ENCODE assay signal across 29 cellular contexts in the genomic region with DNA sequence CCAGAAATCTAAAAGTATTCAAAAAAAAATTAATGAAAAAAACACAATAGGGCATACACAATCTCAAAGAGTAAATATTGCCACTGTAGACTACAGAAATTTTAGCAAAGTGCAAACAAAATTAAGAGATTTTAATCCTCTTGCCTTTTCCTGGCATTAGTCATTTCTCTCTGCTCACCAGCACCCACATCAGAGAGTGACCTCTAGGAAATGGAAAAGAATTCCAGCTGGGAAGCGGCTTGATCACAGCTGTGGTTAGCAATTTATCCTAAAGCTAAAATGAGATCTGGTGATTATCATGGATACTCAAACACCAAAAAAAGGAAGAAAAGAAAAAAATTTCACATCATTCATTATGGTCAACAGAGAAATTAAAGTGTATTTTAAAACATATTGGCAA. TPM values are rescaled to one million over a fixed set of nuclear protein-coding genes. Genes with fewer than 3 reads are reported as not detected.
DNase-seq lines count a peak whose midpoint lies in the region; TF ChIP-seq lines count a peak whose summit lies in the region.
"Had no signal": no experiment of that assay in that cellular context is flagged by ENCODE, and none has a peak within 500 bp of the region (broad histone marks: within the 10 kb centered on the region; RNA-seq: fewer than 3 reads in every experiment).

No MANE protein-coding gene starts in this region.

- in situ Hi-C loops in astrocyte of the spinal cord (cut with HindIII; ENCODE audit: low sequenced_read_pairs): no loop called here

- TF ChIP-seq CTCF in AG10803 (conservative IDR thresholded peaks at IDR 0.05; ENCODE audit: low read length): no peak
- TF ChIP-seq CTCF in astrocyte of the spinal cord (IDR thresholded peaks at IDR 0.05; ENCODE audit: low read depth, low read length): no peak

- DNase-seq in AG10803 (ENCODE audit: low read depth) (peak; percentile 39), M059J (ENCODE audit: low read depth) (peak; percentile 52), astrocyte of the spinal cord (ENCODE audit: low read depth, low spot score) (peak; percentile 29), lung microvascular endothelial cell (ENCODE audit: low read depth in 2 of 2) (peak; percentile 29 to 68), hepatic stellate cell (ENCODE audit: low spot score) (no peak), HPDE6-E6E7 (ENCODE audit: extremely low spot score) (no peak), globus pallidus (ENCODE audit: low spot score) (no peak), posterior vena cava (ENCODE audit: low spot score) (no peak)
- DNase-seq: activated CD4-positive, alpha-beta T cell treated with anti-CD3 and anti-CD28 coated beads for 48 hours; activated CD8-positive, alpha-beta memory T cell treated with anti-CD3 and anti-CD28 coated beads for 24 hours; activated T-cell treated with anti-CD3 and anti-CD28 coated beads for 4 hours; amygdala; BE2C; CD8-positive, alpha-beta T cell; effector CD4-positive, alpha-beta T cell; H7; heart left ventricle; MG63; midbrain; naive thymus-derived CD4-positive, alpha-beta T cell; NCI-H2029 treated with DMSO at 0.1 percent for 48 hours; NCI-H526 treated with DMSO at 0.1 percent for 48 hours; nucleus accumbens; SHP77 treated with DMSO at 0.1 percent for 48 hours; stimulated activated CD4-positive, alpha-beta T cell treated with anti-CD3 and anti-CD28 coated beads, Interleukin-4, amount 100 ng/mL, for 4 hours; WERI-Rb-1 had no signal

- intact Hi-C loops in posterior vena cava (cut with DNase I): no loop called here

- no peak overlapping the region for H3K4me3 ChIP-seq in AG10803 (ENCODE audit: low read length)
- H3K4me3 ChIP-seq in astrocyte of the spinal cord (ENCODE audit: low read depth, low read length): no peak overlapping the region
- H3K4me3 ChIP-seq: heart left ventricle, MG63, prostate gland, tibial nerve had no signal

RNA-seq across cellular contexts. Expression of a gene that starts 7.5 kb away (rescaled TPM):
- 12.2 and 33.8 TPM in 2 replicates for total RNA-seq in M059J (2014; rRNA removed; shearing (Covaris generic))
- total RNA-seq in lung microvascular endothelial cell (15.0 and 16.1 TPM in 2 replicates), posterior vena cava (10 to 100 TPM; 15.8 to 15.9 TPM)

RNA-seq across cellular contexts. Expression of a gene that starts 32.8 kb away (rescaled TPM):
- 90.7 and 163 TPM in 2 replicates for total RNA-seq in M059J (2014; rRNA removed; shearing (Covaris generic))
- 4.8 and 21.1 TPM in 2 replicates for total RNA-seq in lung microvascular endothelial cell
- under 1 TPM; 0.52 to 0.88 TPM for total RNA-seq in posterior vena cava
- total RNA-seq: sciatic nerve had no signal

RNA-seq across cellular contexts. Expression of a gene that starts 39.2 kb away (rescaled TPM):
- 10.5 and 10.6 TPM in 2 replicates for total RNA-seq in M059J (2014; rRNA removed; shearing (Covaris generic))
- 7.0 and 10.1 TPM in 2 replicates for total RNA-seq in lung microvascular endothelial cell
- 10 to 100 TPM; 20.7 to 26.2 TPM for total RNA-seq in posterior vena cava

Comparison
In these comparisons a context has a peak if more than half of its experiments do, and no peak if none do; other contexts are left out.
1. DNase-seq: peak in AG10803 (single experiment), M059J (single experiment), astrocyte of the spinal cord (single experiment) and lung microvascular endothelial cell (2 of 2); none in hepatic stellate cell (single experiment), HPDE6-E6E7 (single experiment), globus pallidus (single experiment) and posterior vena cava (single experiment).